ENCODE assay signal across 3 cellular contexts in genomic region chr10:18557960-18558359, GRCh38.
TF ChIP-seq lines count a peak whose summit lies in the region.

No MANE protein-coding gene starts in this region.

TF ChIP-seq in HepG2, 621 proteins besides CTCF, POLR2A, EP300 and RAD21:
- TF ChIP-seq IKZF1 (IDR thresholded peaks at IDR 0.05) (no peak), SOX5 (CRISPR knock-in tag; IDR thresholded peaks at IDR 0.05; ENCODE audit: borderline replicate concordance) (no peak), ZNF607 (CRISPR knock-in tag; IDR thresholded peaks at IDR 0.05; ENCODE audit: borderline replicate concordance) (no peak), HOXD1 (CRISPR knock-in tag; IDR thresholded peaks at IDR 0.05) (no peak), ZNF572 (CRISPR knock-in tag; IDR thresholded peaks at IDR 0.05) (no peak)
- TF ChIP-seq, protein P1, sequence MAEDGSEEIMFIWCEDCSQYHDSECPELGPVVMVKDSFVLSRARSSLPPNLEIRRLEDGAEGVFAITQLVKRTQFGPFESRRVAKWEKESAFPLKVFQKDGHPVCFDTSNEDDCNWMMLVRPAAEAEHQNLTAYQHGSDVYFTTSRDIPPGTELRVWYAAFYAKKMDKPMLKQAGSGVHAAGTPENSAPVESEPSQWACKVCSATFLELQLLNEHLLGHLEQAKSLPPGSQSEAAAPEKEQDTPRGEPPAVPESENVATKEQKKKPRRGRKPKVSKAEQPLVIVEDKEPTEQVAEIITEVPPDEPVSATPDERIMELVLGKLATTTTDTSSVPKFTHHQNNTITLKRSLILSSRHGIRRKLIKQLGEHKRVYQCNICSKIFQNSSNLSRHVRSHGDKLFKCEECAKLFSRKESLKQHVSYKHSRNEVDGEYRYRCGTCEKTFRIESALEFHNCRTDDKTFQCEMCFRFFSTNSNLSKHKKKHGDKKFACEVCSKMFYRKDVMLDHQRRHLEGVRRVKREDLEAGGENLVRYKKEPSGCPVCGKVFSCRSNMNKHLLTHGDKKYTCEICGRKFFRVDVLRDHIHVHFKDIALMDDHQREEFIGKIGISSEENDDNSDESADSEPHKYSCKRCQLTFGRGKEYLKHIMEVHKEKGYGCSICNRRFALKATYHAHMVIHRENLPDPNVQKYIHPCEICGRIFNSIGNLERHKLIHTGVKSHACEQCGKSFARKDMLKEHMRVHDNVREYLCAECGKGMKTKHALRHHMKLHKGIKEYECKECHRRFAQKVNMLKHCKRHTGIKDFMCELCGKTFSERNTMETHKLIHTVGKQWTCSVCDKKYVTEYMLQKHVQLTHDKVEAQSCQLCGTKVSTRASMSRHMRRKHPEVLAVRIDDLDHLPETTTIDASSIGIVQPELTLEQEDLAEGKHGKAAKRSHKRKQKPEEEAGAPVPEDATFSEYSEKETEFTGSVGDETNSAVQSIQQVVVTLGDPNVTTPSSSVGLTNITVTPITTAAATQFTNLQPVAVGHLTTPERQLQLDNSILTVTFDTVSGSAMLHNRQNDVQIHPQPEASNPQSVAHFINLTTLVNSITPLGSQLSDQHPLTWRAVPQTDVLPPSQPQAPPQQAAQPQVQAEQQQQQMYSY (CRISPR knock-in tag; IDR thresholded peaks at IDR 0.05) = 0 out of 2 replicates have a peak, but pooled peaks have one; percentile 28

TF ChIP-seq in H1, 55 proteins besides CTCF, POLR2A, EP300 and RAD21:
- TF ChIP-seq SAP30 (IDR thresholded peaks at IDR 0.05; ENCODE audit: insufficient read depth, insufficient replicate concordance, low read length) (no peak), TAF7 (optimal IDR thresholded peaks at IDR 0.05; ENCODE audit: borderline replicate concordance, low read depth, low read length) (no peak), SP1 (IDR thresholded peaks at IDR 0.05; ENCODE audit: low read depth, low read length) (peak; percentile 48; the same call in 1 of the 2 replicates), TEAD4 (IDR thresholded peaks at IDR 0.05; ENCODE audit: low read depth, low read length) (peak; percentile 64; the same call in 1 of the 2 replicates), BCL11A (IDR thresholded peaks at IDR 0.05; ENCODE audit: low read depth in 2 of 2, low read length in 2 of 2) (no peak), TCF12 (IDR thresholded peaks at IDR 0.05; ENCODE audit: low read depth, low read length) (no peak), CEBPB (IDR thresholded peaks at IDR 0.05; ENCODE audit: low read depth, low read length) (no peak), SIN3A (conservative IDR thresholded peaks at IDR 0.05 in 1 of 2, IDR thresholded peaks at IDR 0.05 in 1 of 2; ENCODE audit: low read depth in 1 of 2, low read length in 2 of 2) (no peak), HDAC2 (IDR thresholded peaks at IDR 0.05; ENCODE audit: borderline replicate concordance in 1 of 2, low read depth in 2 of 2, low read length in 2 of 2) (no peak)

TF ChIP-seq in HEK293T, 16 proteins besides CTCF, POLR2A, EP300 and RAD21:
- TF ChIP-seq SUZ12 (IDR thresholded peaks at IDR 0.05) (no peak), L3MBTL2 (conservative IDR thresholded peaks at IDR 0.05) (no peak), LEF1 (IDR thresholded peaks at IDR 0.05; ENCODE audit: borderline replicate concordance) (no peak), SP1 (IDR thresholded peaks at IDR 0.05) (no peak), FOXA1 (IDR thresholded peaks at IDR 0.05) (no peak), CTBP1 (IDR thresholded peaks at IDR 0.05; ENCODE audit: borderline replicate concordance) (no peak), BHLHE40 (IDR thresholded peaks at IDR 0.05; ENCODE audit: borderline replicate concordance) (no peak), FOXK2 (IDR thresholded peaks at IDR 0.05) (no peak)
- TF ChIP-seq, protein P2, sequence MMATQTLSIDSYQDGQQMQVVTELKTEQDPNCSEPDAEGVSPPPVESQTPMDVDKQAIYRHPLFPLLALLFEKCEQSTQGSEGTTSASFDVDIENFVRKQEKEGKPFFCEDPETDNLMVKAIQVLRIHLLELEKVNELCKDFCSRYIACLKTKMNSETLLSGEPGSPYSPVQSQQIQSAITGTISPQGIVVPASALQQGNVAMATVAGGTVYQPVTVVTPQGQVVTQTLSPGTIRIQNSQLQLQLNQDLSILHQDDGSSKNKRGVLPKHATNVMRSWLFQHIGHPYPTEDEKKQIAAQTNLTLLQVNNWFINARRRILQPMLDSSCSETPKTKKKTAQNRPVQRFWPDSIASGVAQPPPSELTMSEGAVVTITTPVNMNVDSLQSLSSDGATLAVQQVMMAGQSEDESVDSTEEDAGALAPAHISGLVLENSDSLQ (IDR thresholded peaks at IDR 0.05) = no peak
